In genomic region chr22:19213496-19214473, GRCh38 we compare ENCODE assay signal across 20 cellular contexts. TPM values are rescaled to one million over a fixed set of nuclear protein-coding genes. Genes with fewer than 3 reads are reported as not detected.
A peak's percentile ranks its signal among the peaks of the same experiment; 100 is the strongest.
DNase-seq lines count a peak whose midpoint lies in the region; ATAC-seq, FAIRE-seq and TF ChIP-seq lines count a peak whose summit lies in the region.
"Had no signal": no experiment of that assay in that cellular context is flagged by ENCODE, and none has a peak within 500 bp of the region (broad histone marks: within the 10 kb centered on the region; RNA-seq: fewer than 3 reads in every experiment).

No MANE protein-coding gene starts in this region.

- FAIRE-seq in urothelium cell line (lab: Jason Lieb, UNC) = no peak

- no peak for ATAC-seq in HG03432 (IDR thresholded peaks at IDR 0.05; ENCODE audit: unreplicated experiment)
- ATAC-seq: left colon had no signal

- H3K4me3 ChIP-seq in AG10803 (ENCODE audit: low read length) (no peak overlapping the region), fibroblast of the aortic adventitia (ENCODE audit: low read depth, low read length) (no peak overlapping the region)
- H3K4me3 ChIP-seq: esophagus muscularis mucosa, hepatocyte, Peyer's patch had no signal

- no peak for TF ChIP-seq CTCF in AG10803 (conservative IDR thresholded peaks at IDR 0.05; ENCODE audit: low read length)
- no peak for TF ChIP-seq CTCF in fibroblast of the aortic adventitia (IDR thresholded peaks at IDR 0.05; ENCODE audit: insufficient read depth, low read length)

- DNase-seq in AG10803 (ENCODE audit: low read depth) = peak; percentile 49
- peak; percentile 75 to 88 for DNase-seq in NCI-H526 (lab: John Stamatoyannopoulos, UW)
- peak; percentile 6 for DNase-seq in fibroblast of the aortic adventitia (ENCODE audit: low read depth)
- DNase-seq in midbrain (lab: John Stamatoyannopoulos, UW) = peak; percentile 39
- no peak for DNase-seq in SW480 (ENCODE audit: low spot score)
- no peak for DNase-seq in DMS79 (lab: John Stamatoyannopoulos, UW)
- DNase-seq in urothelium cell line (ENCODE audit: low spot score) = no peak
- DNase-seq: activated CD4-positive, alpha-beta T cell treated with anti-CD3 and anti-CD28 coated beads, Interleukin-2, amount 10 ng/mL, durations not matched to agents 7 days and 5 days; activated naive CD4-positive, alpha-beta T cell treated with anti-CD3 and anti-CD28 coated beads, Interleukin-2, amount 50 U/mL, for 16 hours; dermis blood vessel endothelial cell; HCEC 1CT; left colon; naive B cell; NCI-H2029 treated with DMSO at 0.1 percent for 48 hours; NCI-H510A treated with DMSO at 0.1 percent for 48 hours; Peyer's patch; SK-N-SH had no signal

RNA-seq across cellular contexts. Expression of gene SLC25A1, which starts 35.2 kb away (rescaled TPM):
- 53.2 and 53.4 TPM in 2 replicates for total RNA-seq in fibroblast of the aortic adventitia (ENCODE audit: low replicate concordance)

Comparison
In these comparisons a context has a peak if more than half of its experiments do, and no peak if none do; other contexts are left out.
1. DNase-seq: peak in AG10803 (single experiment), NCI-H526 (2 of 2), fibroblast of the aortic adventitia (single experiment) and midbrain (single experiment); none in SW480 (single experiment), DMS79 (single experiment) and urothelium cell line (single experiment).